ENCODE assay signal across 30 cellular contexts in the genomic region with DNA sequence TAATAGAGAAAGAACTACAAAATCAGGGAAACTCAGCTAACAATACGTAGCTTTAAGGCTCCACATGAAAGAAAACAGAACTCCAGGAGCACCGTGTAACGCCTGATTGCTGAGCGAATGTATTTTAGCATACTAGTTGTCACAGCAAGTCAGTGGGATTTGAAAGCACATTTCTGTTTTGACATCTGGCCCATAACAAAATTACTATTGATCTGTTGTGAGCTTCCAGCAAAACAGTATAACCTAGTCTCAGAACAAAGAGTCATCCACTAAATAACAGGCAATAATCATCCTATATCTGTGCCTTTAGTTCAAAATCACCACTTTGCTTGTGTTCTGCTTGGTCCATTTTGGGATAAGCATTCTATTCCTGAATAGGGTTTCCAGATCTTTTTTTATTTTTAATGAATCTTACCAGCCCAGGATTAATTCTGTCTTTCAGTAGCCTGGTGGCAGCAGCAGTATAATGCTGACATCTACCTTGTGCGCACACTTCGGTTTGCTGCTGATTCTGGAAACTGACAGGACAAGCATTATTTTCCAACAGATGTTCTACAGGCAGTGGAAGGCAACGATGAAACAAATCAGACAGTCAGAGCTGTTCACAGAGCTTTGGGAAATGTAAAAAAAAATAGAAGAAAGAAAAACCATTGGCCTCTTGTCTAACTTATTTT.
"Had no signal": no experiment of that assay in that cellular context is flagged by ENCODE, and none has a peak within 500 bp of the region (broad histone marks: within the 10 kb centered on the region; RNA-seq: fewer than 3 reads in every experiment).

No MANE protein-coding gene starts in this region.

- H3K9me3 Mint-ChIP-seq: central memory CD8-positive, alpha-beta T cell; nephron progenitor cell; stimulated activated naive CD8-positive, alpha-beta T cell treated with anti-CD3 and anti-CD28 coated beads, Interleukin-15, amount 100 ng/mL, for 72 hours; T-helper 2 cell treated with Interferon-gamma antibody and Interleukin-4, amounts not matched to agents 5 μg/mL and 100 μg/mL, for 36 hours; type B pancreatic cell had no signal

- H3K4me3 ChIP-seq: gastrocnemius medialis, hepatocyte, pancreas, psoas muscle, smooth muscle cell, uterus had no signal

- H3K4me1 ChIP-seq: pancreas, psoas muscle, uterus had no signal

- H3K27me3 Mint-ChIP-seq: activated CD8-positive, alpha-beta memory T cell treated with anti-CD3 and anti-CD28 coated beads, Interleukin-2, amount 10 ng/mL, durations not matched to agents 7 days and 5 days; stimulated activated naive CD8-positive, alpha-beta T cell treated with anti-CD3 and anti-CD28 coated beads, Interleukin-15, amount 100 ng/mL, for 72 hours; type B pancreatic cell had no signal

- H3K36me3 Mint-ChIP-seq: activated CD8-positive, alpha-beta memory T cell treated with anti-CD3 and anti-CD28 coated beads, Interleukin-2, amount 10 ng/mL, durations not matched to agents 7 days and 5 days; naive B cell; stimulated activated memory B cell treated with anti-CD40 and anti-IgM and Interleukin-4, amounts not matched to agents 10 μg/mL and 1 μg/mL and 100 μg/mL, for 72 hours had no signal

- H3K79me2 ChIP-seq: hepatocyte had no signal

- FAIRE-seq: bronchial epithelial cell, endometrium, pancreas had no signal

- ATAC-seq: activated CD4-positive, alpha-beta T cell treated with anti-CD3 and anti-CD28 coated beads for 36 hours; activated CD8-positive, alpha-beta memory T cell treated with anti-CD3 and anti-CD28 coated beads, Interleukin-2, amount 10 ng/mL, durations not matched to agents 7 days and 5 days; activated CD8-positive, alpha-beta T cell treated with anti-CD3 and anti-CD28 coated beads, Interleukin-2, amount 10 ng/mL, durations not matched to agents 7 days and 5 days; activated naive CD4-positive, alpha-beta T cell treated with anti-CD3 and anti-CD28 coated beads, Interleukin-2, amount 50 U/mL, for 72 hours; gastrocnemius medialis; psoas muscle; stimulated activated memory B cell treated with anti-CD40 and anti-IgM and Interleukin-4, amounts not matched to agents 10 μg/mL and 1 μg/mL and 100 μg/mL, for 72 hours; stimulated activated naive CD8-positive, alpha-beta T cell treated with anti-CD3 and anti-CD28 coated beads, Interleukin-15, amount 100 ng/mL, for 72 hours had no signal

- H3K9me3 ChIP-seq: gastrocnemius medialis, pancreas, psoas muscle, uterus had no signal

- H3K4me2 ChIP-seq: hepatocyte, smooth muscle cell had no signal

- H3K27me3 ChIP-seq: gastrocnemius medialis, hepatocyte, pancreas, uterus had no signal

- H3K4me3 Mint-ChIP-seq: activated CD4-positive, alpha-beta T cell treated with anti-CD3 and anti-CD28 coated beads for 36 hours; activated CD8-positive, alpha-beta memory T cell treated with anti-CD3 and anti-CD28 coated beads, Interleukin-2, amount 10 ng/mL, durations not matched to agents 7 days and 5 days; activated CD8-positive, alpha-beta T cell treated with anti-CD3 and anti-CD28 coated beads, Interleukin-2, amount 10 ng/mL, durations not matched to agents 7 days and 5 days; central memory CD8-positive, alpha-beta T cell; naive B cell; nephron progenitor cell; stimulated activated memory B cell treated with anti-CD40 and anti-IgM and Interleukin-4, amounts not matched to agents 10 μg/mL and 1 μg/mL and 100 μg/mL, for 72 hours; stimulated activated naive CD8-positive, alpha-beta T cell treated with anti-CD3 and anti-CD28 coated beads, Interleukin-15, amount 100 ng/mL, for 72 hours; T-helper 2 cell treated with Interferon-gamma antibody and Interleukin-4, amounts not matched to agents 5 μg/mL and 100 μg/mL, for 36 hours; type B pancreatic cell had no signal

- DNase-seq: activated CD4-positive, alpha-beta T cell treated with anti-CD3 and anti-CD28 coated beads for 36 hours; activated CD4-positive, CD25-positive, alpha-beta regulatory T cell; activated CD8-positive, alpha-beta memory T cell treated with anti-CD3 and anti-CD28 coated beads, Interleukin-2, amount 10 ng/mL, durations not matched to agents 7 days and 5 days; activated CD8-positive, alpha-beta T cell treated with anti-CD3 and anti-CD28 coated beads, Interleukin-2, amount 10 ng/mL, durations not matched to agents 7 days and 5 days; activated naive CD4-positive, alpha-beta T cell; activated T-cell treated with anti-CD3 and anti-CD28 coated beads, Interleukin-2, amount 50 U/mL, for 48 hours; dermis blood vessel endothelial cell; effector CD8-positive, alpha-beta T cell; gastrocnemius medialis; islet precursor cell; mammary epithelial cell; naive B cell; nephron progenitor cell; pancreas; psoas muscle; stimulated activated CD4-positive, alpha-beta T cell treated with anti-CD3 and anti-CD28 coated beads, Interleukin-1b, Interleukin-23, amount 100 ng/mL, for 48 hours; stimulated activated CD4-positive, alpha-beta T cell treated with anti-CD3 and anti-CD28 coated beads, Interleukin-4, amount 100 ng/mL, for 4 hours; stimulated activated CD8-positive, alpha-beta memory T cell treated with anti-CD3 and anti-CD28 coated beads, Interleukin-4, amount 100 ng/mL, for 48 hours; stimulated activated naive CD8-positive, alpha-beta T cell treated with anti-CD3 and anti-CD28 coated beads, Interleukin-15, amount 100 ng/mL, for 72 hours; uterus had no signal

- H2AFZ ChIP-seq: hepatocyte had no signal

- H3K36me3 ChIP-seq: gastrocnemius medialis, pancreas, uterus had no signal

- H3K27ac ChIP-seq: epithelial cell of prostate, gastrocnemius medialis, hepatocyte, pancreas, psoas muscle, uterus had no signal

- H3K4me1 Mint-ChIP-seq: activated CD4-positive, alpha-beta T cell treated with anti-CD3 and anti-CD28 coated beads for 36 hours; activated CD8-positive, alpha-beta memory T cell treated with anti-CD3 and anti-CD28 coated beads, Interleukin-2, amount 10 ng/mL, durations not matched to agents 7 days and 5 days; central memory CD8-positive, alpha-beta T cell; naive B cell; stimulated activated memory B cell treated with anti-CD40 and anti-IgM and Interleukin-4, amounts not matched to agents 10 μg/mL and 1 μg/mL and 100 μg/mL, for 72 hours; stimulated activated naive CD8-positive, alpha-beta T cell treated with anti-CD3 and anti-CD28 coated beads, Interleukin-15, amount 100 ng/mL, for 72 hours had no signal

- H3K27ac Mint-ChIP-seq: activated CD4-positive, alpha-beta T cell treated with anti-CD3 and anti-CD28 coated beads for 36 hours; activated CD8-positive, alpha-beta memory T cell treated with anti-CD3 and anti-CD28 coated beads, Interleukin-2, amount 10 ng/mL, durations not matched to agents 7 days and 5 days; activated CD8-positive, alpha-beta T cell treated with anti-CD3 and anti-CD28 coated beads, Interleukin-2, amount 10 ng/mL, durations not matched to agents 7 days and 5 days; activated naive CD4-positive, alpha-beta T cell treated with anti-CD3 and anti-CD28 coated beads, Interleukin-2, amount 50 U/mL, for 72 hours; naive B cell; nephron progenitor cell; stimulated activated memory B cell treated with anti-CD40 and anti-IgM and Interleukin-4, amounts not matched to agents 10 μg/mL and 1 μg/mL and 100 μg/mL, for 72 hours; stimulated activated naive CD8-positive, alpha-beta T cell treated with anti-CD3 and anti-CD28 coated beads, Interleukin-15, amount 100 ng/mL, for 72 hours; T-helper 2 cell treated with Interferon-gamma antibody and Interleukin-4, amounts not matched to agents 5 μg/mL and 100 μg/mL, for 36 hours; type B pancreatic cell had no signal
